In the genomic region with DNA sequence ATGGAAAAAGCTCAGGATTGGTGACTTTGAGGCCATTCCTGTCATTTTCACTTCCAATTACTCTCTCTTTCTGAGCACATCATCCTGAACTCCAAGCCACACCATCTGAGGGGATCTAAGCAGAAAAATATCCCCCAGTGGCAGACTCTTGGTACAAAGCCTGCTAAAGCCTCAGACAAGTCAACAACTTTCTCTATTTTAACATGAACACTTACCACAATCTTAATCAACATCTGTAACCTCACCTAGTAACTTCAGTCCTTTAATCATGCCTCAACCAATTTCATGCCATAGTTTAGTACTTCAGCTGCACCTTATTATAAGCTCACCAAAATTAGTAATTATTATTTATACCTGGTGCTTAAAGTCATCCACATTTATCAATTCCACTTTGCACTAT, we compare ENCODE assay signal across 24 cellular contexts.
"Had no signal": no experiment of that assay in that cellular context is flagged by ENCODE, and none has a peak within 500 bp of the region (broad histone marks: within the 10 kb centered on the region; RNA-seq: fewer than 3 reads in every experiment).

No MANE protein-coding gene starts in this region.

- H3K4me3 Mint-ChIP-seq: activated CD4-positive, alpha-beta memory T cell treated with anti-CD3 and anti-CD28 coated beads for 36 hours; activated naive CD4-positive, alpha-beta T cell treated with anti-CD3 and anti-CD28 coated beads, Interleukin-2, amount 10 ng/mL, durations not matched to agents 7 days and 5 days; activated naive CD8-positive, alpha-beta T cell treated with anti-CD3 and anti-CD28 coated beads, Interleukin-2, amount 10 ng/mL, durations not matched to agents 7 days and 5 days; activated T-cell treated with anti-CD3 and anti-CD28 coated beads, Interleukin-2, amount 50 U/mL, for 24 hours; activated T-helper 1 cell treated with anti-CD3 and anti-CD28 coated beads, Interleukin-12 subunit alpha, Interleukin-12 subunit beta, Interleukin-2, Interleukin-4 antibody, amounts not matched to agents 30 ng/mL and 10 ng/mL and 1 ng/mL, durations not matched to agents 14 hours and 24 hours and 36 hours; brain; central memory CD8-positive, alpha-beta T cell; dendritic cell treated with granulocyte-macrophage colony-stimulating factor and Interleukin-4, amounts not matched to agents 40 ng/mL and 50 ng/mL, for 4 days; endodermal cell had no signal

- H3K4me3 ChIP-seq: ascending aorta, coronary artery, dorsolateral prefrontal cortex had no signal

- H3K36me3 ChIP-seq: ascending aorta had no signal

- H3K27me3 Mint-ChIP-seq: activated CD4-positive, alpha-beta memory T cell treated with anti-CD3 and anti-CD28 coated beads for 36 hours; activated naive CD4-positive, alpha-beta T cell treated with anti-CD3 and anti-CD28 coated beads, Interleukin-2, amount 10 ng/mL, durations not matched to agents 7 days and 5 days; activated naive CD8-positive, alpha-beta T cell treated with anti-CD3 and anti-CD28 coated beads, Interleukin-2, amount 10 ng/mL, durations not matched to agents 7 days and 5 days; activated T-cell treated with anti-CD3 and anti-CD28 coated beads, Interleukin-2, amount 50 U/mL, for 24 hours; brain; central memory CD8-positive, alpha-beta T cell; dendritic cell treated with granulocyte-macrophage colony-stimulating factor and Interleukin-4, amounts not matched to agents 40 ng/mL and 50 ng/mL, for 4 days had no signal

- H3K4me1 Mint-ChIP-seq: activated naive CD4-positive, alpha-beta T cell treated with anti-CD3 and anti-CD28 coated beads, Interleukin-2, amount 10 ng/mL, durations not matched to agents 7 days and 5 days; central memory CD8-positive, alpha-beta T cell had no signal

- H3K4me1 ChIP-seq: ascending aorta had no signal

- H3K9me3 ChIP-seq: ascending aorta had no signal

- H3K36me3 Mint-ChIP-seq: activated CD4-positive, alpha-beta memory T cell treated with anti-CD3 and anti-CD28 coated beads for 36 hours; activated naive CD4-positive, alpha-beta T cell treated with anti-CD3 and anti-CD28 coated beads, Interleukin-2, amount 50 U/mL, for 72 hours; brain had no signal

- DNase-seq: activated CD4-positive, alpha-beta memory T cell treated with anti-CD3 and anti-CD28 coated beads for 36 hours; activated CD4-positive, alpha-beta T cell treated with anti-CD3 and anti-CD28 coated beads for 1 hour; activated CD4-positive, alpha-beta T cell treated with anti-CD3 and anti-CD28 coated beads for 4 hours; activated CD4-positive, alpha-beta T cell treated with anti-CD3 and anti-CD28 coated beads, Interleukin-2, amount 50 U/mL, for 1 hour; activated CD8-positive, alpha-beta memory T cell treated with anti-CD3 and anti-CD28 coated beads, Interleukin-2, amount 50 U/mL, for 48 hours; activated gamma-delta T cell; activated naive CD4-positive, alpha-beta T cell; activated naive CD4-positive, alpha-beta T cell treated with anti-CD3 and anti-CD28 coated beads, Interleukin-2, amount 10 ng/mL, durations not matched to agents 7 days and 5 days; activated naive CD8-positive, alpha-beta T cell treated with anti-CD3 and anti-CD28 coated beads, Interleukin-2, amount 10 ng/mL, durations not matched to agents 7 days and 5 days; activated T-cell treated with anti-CD3 and anti-CD28 coated beads for 4 hours; activated T-cell treated with anti-CD3 and anti-CD28 coated beads, Interleukin-2, amount 50 U/mL, for 24 hours; dorsolateral prefrontal cortex; effector memory CD4-positive, alpha-beta T cell; foreskin fibroblast; head of caudate nucleus had no signal

- H3K27ac Mint-ChIP-seq: activated CD4-positive, alpha-beta memory T cell treated with anti-CD3 and anti-CD28 coated beads for 36 hours; activated naive CD4-positive, alpha-beta T cell treated with anti-CD3 and anti-CD28 coated beads, Interleukin-2, amount 10 ng/mL, durations not matched to agents 7 days and 5 days; activated naive CD8-positive, alpha-beta T cell treated with anti-CD3 and anti-CD28 coated beads, Interleukin-2, amount 10 ng/mL, durations not matched to agents 7 days and 5 days; activated T-cell treated with anti-CD3 and anti-CD28 coated beads, Interleukin-2, amount 50 U/mL, for 24 hours; activated T-helper 1 cell treated with anti-CD3 and anti-CD28 coated beads, Interleukin-12 subunit alpha, Interleukin-12 subunit beta, Interleukin-2, Interleukin-4 antibody, amounts not matched to agents 30 ng/mL and 10 ng/mL and 1 ng/mL, durations not matched to agents 14 hours and 24 hours and 36 hours; brain; dendritic cell treated with granulocyte-macrophage colony-stimulating factor and Interleukin-4, amounts not matched to agents 40 ng/mL and 50 ng/mL, for 4 days; endodermal cell had no signal

- H3K27ac ChIP-seq: ascending aorta, coronary artery, dorsolateral prefrontal cortex had no signal

- ATAC-seq: activated naive CD4-positive, alpha-beta T cell treated with anti-CD3 and anti-CD28 coated beads, Interleukin-2, amount 50 U/mL, for 72 hours; esophagus mucosa had no signal

- H3K9me3 Mint-ChIP-seq: activated CD4-positive, alpha-beta memory T cell treated with anti-CD3 and anti-CD28 coated beads for 36 hours; activated naive CD4-positive, alpha-beta T cell treated with anti-CD3 and anti-CD28 coated beads, Interleukin-2, amount 10 ng/mL, durations not matched to agents 7 days and 5 days; activated naive CD4-positive, alpha-beta T cell treated with anti-CD3 and anti-CD28 coated beads, Interleukin-2, amount 50 U/mL, for 72 hours; activated naive CD8-positive, alpha-beta T cell treated with anti-CD3 and anti-CD28 coated beads, Interleukin-2, amount 10 ng/mL, durations not matched to agents 7 days and 5 days; activated T-cell treated with anti-CD3 and anti-CD28 coated beads, Interleukin-2, amount 50 U/mL, for 24 hours; activated T-helper 1 cell treated with anti-CD3 and anti-CD28 coated beads, Interleukin-12 subunit alpha, Interleukin-12 subunit beta, Interleukin-2, Interleukin-4 antibody, amounts not matched to agents 30 ng/mL and 10 ng/mL and 1 ng/mL, durations not matched to agents 14 hours and 24 hours and 36 hours; central memory CD8-positive, alpha-beta T cell; dendritic cell treated with granulocyte-macrophage colony-stimulating factor and Interleukin-4, amounts not matched to agents 40 ng/mL and 50 ng/mL, for 4 days; endodermal cell had no signal

- H3K27me3 ChIP-seq: ascending aorta, dorsolateral prefrontal cortex had no signal
